Comparison of ENCODE assay signal across 24 cellular contexts in the genomic region with DNA sequence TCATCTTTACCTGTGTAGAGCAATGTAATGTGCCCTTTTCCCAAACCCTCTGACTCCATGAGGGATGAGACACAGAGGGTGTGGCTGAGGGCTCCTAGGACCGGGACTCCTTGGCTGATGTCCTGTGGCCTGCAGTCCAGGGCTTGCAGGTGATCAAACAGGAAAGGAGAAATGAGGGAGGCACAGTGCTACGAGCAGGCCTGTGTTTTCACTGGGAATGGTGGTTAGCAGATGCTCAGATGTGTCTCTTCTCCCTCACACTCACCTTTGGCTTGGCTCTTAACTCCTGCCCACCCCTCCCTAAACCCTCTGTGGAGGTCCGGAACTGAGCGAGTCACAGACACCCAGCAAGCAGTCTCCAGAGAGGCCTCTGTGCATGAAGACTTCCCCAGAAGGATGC.
DNase-seq lines count a peak whose midpoint lies in the region; ATAC-seq, FAIRE-seq and TF ChIP-seq lines count a peak whose summit lies in the region.
"Had no signal": no experiment of that assay in that cellular context is flagged by ENCODE, and none has a peak within 500 bp of the region (broad histone marks: within the 10 kb centered on the region; RNA-seq: fewer than 3 reads in every experiment).

No MANE protein-coding gene starts in this region.

- intact Hi-C loops in K562 (cut with micrococcal nuclease), result no loop called here

- H3K27ac ChIP-seq in HUES64 (ENCODE audit: low read depth, low read length) (peak overlapping the region; percentile 77; the same call in 1 of the 2 replicates), K562 (ENCODE audit: extremely low read depth, low read depth, low read length) (no peak overlapping the region; the same call in 2 of the 3 replicates), mesodermal cell (ENCODE audit: low read depth, low read length, severe bottlenecking) (peak overlapping the region; percentile 92)
- H3K27ac ChIP-seq: breast epithelium, thoracic aorta, WERI-Rb-1 had no signal

- no peak for FAIRE-seq in K562 (lab: Jason Lieb, UNC)
- FAIRE-seq: GM12878 had no signal

- H3K9ac ChIP-seq in HUES64 (ENCODE audit: low read depth, low read length) (0 out of 2 replicates have a peak overlapping the region, but pooled peaks have one; percentile 3), K562 (ENCODE audit: insufficient read depth in 1 of 2, low read depth in 2 of 2, low read length in 2 of 2) (no peak overlapping the region)

- peak overlapping the region; percentile 74; the same call in 1 of the 2 replicates for H2AFZ ChIP-seq in K562 (ENCODE audit: low read depth, low read length)

- in situ Hi-C loops in K562 (cut with MboI), result no loop called here

- WGBS in HUES64, result 70% methylated on average over 4 of the region's 4 CpGs
- WGBS in K562 (ENCODE audit: insufficient coverage, low coverage, missing lambda C conversion rate), result 34% methylated on average over 4 of the region's 4 CpGs
- WGBS in mesodermal cell (ENCODE audit: insufficient coverage in 2 of 2), 2 experiments, result 76 to 90% methylated on average over 3 of the region's 4 CpGs

- H3K4me2 ChIP-seq in K562 (ENCODE audit: insufficient read depth, low read length), result peak overlapping the region; percentile 16

- TF ChIP-seq CTCF in K562 (IDR thresholded peaks at IDR 0.05 in 2 of 3, conservative IDR thresholded peaks at IDR 0.05 in 1 of 3; ENCODE audit: insufficient read depth in 2 of 3, low read depth in 1 of 3, low read length in 3 of 3), result no peak

- H3K36me3 ChIP-seq in HUES64 (ENCODE audit: insufficient read depth, low read length) (no peaks in the 10 kb centered on the region), K562 (ENCODE audit: control insufficient read depth, insufficient read depth, low read length) (no peaks in the 10 kb centered on the region), mesodermal cell (ENCODE audit: control insufficient read depth, insufficient read depth, low read length) (no peaks in the 10 kb centered on the region)
- H3K36me3 ChIP-seq: breast epithelium, thoracic aorta, WERI-Rb-1 had no signal

- no peaks in the 10 kb centered on the region for H3K9me1 ChIP-seq in K562 (ENCODE audit: control insufficient read depth, insufficient read depth, low read length)

- no peaks in the 10 kb centered on the region for H3K27me3 ChIP-seq in HUES64 (ENCODE audit: insufficient read depth, low read length)
- no peaks in the 10 kb centered on the region for H3K27me3 ChIP-seq in K562 (ENCODE audit: control insufficient read depth in 2 of 2, insufficient read depth in 2 of 2, low read length in 2 of 2)
- H3K27me3 ChIP-seq: breast epithelium had no signal

- no TSS peak for BruUV-seq in K562 (replicated peaks; lab: Mats Ljungman, UMichigan)

- no peak for TF ChIP-seq EP300 in K562 (IDR thresholded peaks at IDR 0.05; ENCODE audit: low read length)

- TF ChIP-seq RAD21 in K562 (CRISPR knock-in tag; conservative IDR thresholded peaks at IDR 0.05 in 1 of 2, IDR thresholded peaks at IDR 0.05 in 1 of 2), result no peak

- no peak for TF ChIP-seq POLR2A in K562 (conservative IDR thresholded peaks at IDR 0.05)

- H3K4me1 ChIP-seq in HUES64 (ENCODE audit: insufficient read depth, low read length) (peaks cover 32% of the 10 kb centered on the region), K562 (replicated peaks in 1 of 2; ENCODE audit: control insufficient read depth in 2 of 2, insufficient read depth in 2 of 2, low read length in 2 of 2) (peaks cover 0 to 48% of the 10 kb centered on the region in 2 experiments; a peak in 4 of 5 replicates), mesodermal cell (ENCODE audit: control insufficient read depth, insufficient read depth, low read length, poor library complexity, severe bottlenecking) (peaks cover 18% of the 10 kb centered on the region)
- H3K4me1 ChIP-seq: breast epithelium had no signal

- DNase-seq in COLO668 (lab: John Stamatoyannopoulos, UW; ENCODE audit: unreplicated experiment), result peak; percentile 53
- no peak for DNase-seq in K562 (ENCODE audit: extremely low read depth in 1 of 4, low spot score in 3 of 4)
- no peak for DNase-seq in stimulated activated CD8-positive, alpha-beta memory T cell treated with anti-CD3 and anti-CD28 coated beads, Interleukin-4, amount 100 ng/mL, for 48 hours
- no peak for DNase-seq in NCI-H1694 treated with DMSO at 0.1 percent for 48 hours (lab: John Stamatoyannopoulos, UW)
- DNase-seq: activated CD4-positive, alpha-beta T cell treated with anti-CD3 and anti-CD28 coated beads, Interleukin-2, amount 50 U/mL, for 4 hours; activated effector memory CD4-positive, alpha-beta T cell treated with anti-CD3 and anti-CD28 coated beads, Interleukin-2, amount 50 U/mL, for 16 hours; activated naive CD8-positive, alpha-beta T cell treated with anti-CD3 and anti-CD28 coated beads, Interleukin-2, amount 50 U/mL, for 24 hours; CD4-positive, CD25-positive, alpha-beta regulatory T cell; cortex of kidney; MM.1S; naive thymus-derived CD8-positive, alpha-beta T cell; NCI-H1436 treated with DMSO at 0.1 percent for 48 hours; NCI-H2171 treated with DMSO at 0.1 percent for 48 hours; NCI-H748 treated with DMSO at 0.1 percent for 48 hours; posterior cingulate gyrus; WERI-Rb-1 had no signal

- H3K4me3 ChIP-seq in HUES64 (ENCODE audit: low read length) (no peak overlapping the region), K562 (no peak overlapping the region), mesodermal cell (ENCODE audit: extremely low read depth, insufficient read depth, low read length, poor library complexity, severe bottlenecking) (no peak overlapping the region)
- H3K4me3 ChIP-seq: breast epithelium, GM12878, thoracic aorta had no signal

- POLR2A ChIA-PET in K562 (lab: Yijun Ruan, JAX), result no interaction called here

- no peaks in the 10 kb centered on the region for H3K79me2 ChIP-seq in K562 (ENCODE audit: control insufficient read depth, insufficient read depth, low read length)

- CTCF ChIA-PET in K562 (lab: Yijun Ruan, JAX; ENCODE audit: low intra/inter-chr PET ratio), result no interaction called here

- H3K9me3 ChIP-seq in HUES64 (ENCODE audit: insufficient read depth, low read depth, low read length), result peaks cover 12% of the 10 kb centered on the region
- H3K9me3 ChIP-seq in K562 (replicated peaks; ENCODE audit: control insufficient read depth, insufficient read depth, low read depth, low read length), result no peaks in the 10 kb centered on the region
- H3K9me3 ChIP-seq in mesodermal cell (ENCODE audit: control insufficient read depth, low read length), result peaks cover 16% of the 10 kb centered on the region
- H3K9me3 ChIP-seq: breast epithelium had no signal

- ATAC-seq in K562 (no peak), GM19395 (IDR thresholded peaks at IDR 0.05; ENCODE audit: unreplicated experiment) (no peak), GM21390 (IDR thresholded peaks at IDR 0.05; ENCODE audit: unreplicated experiment) (no peak)
- ATAC-seq: activated naive CD8-positive, alpha-beta T cell treated with anti-CD3 and anti-CD28 coated beads, Interleukin-2, amount 50 U/mL, for 24 hours; naive thymus-derived CD8-positive, alpha-beta T cell; stimulated activated memory B cell treated with anti-CD40 and anti-IgM and Interleukin-4, amounts not matched to agents 10 μg/mL and 1 μg/mL and 100 μg/mL, for 72 hours had no signal

- H4K20me1 ChIP-seq in K562 (replicated peaks; ENCODE audit: control insufficient read depth, insufficient read depth, low read length), result no peaks in the 10 kb centered on the region

TF ChIP-seq in K562, 482 proteins besides CTCF, POLR2A, EP300 and RAD21:
- no peak for TF ChIP-seq ZNF239 (CRISPR knock-in tag; IDR thresholded peaks at IDR 0.05)
